In genomic region chr2:225889452-225889851, GRCh38 we compare ENCODE assay signal across 8 cellular contexts.
DNase-seq lines count a peak whose midpoint lies in the region; ATAC-seq and TF ChIP-seq lines count a peak whose summit lies in the region.

No MANE protein-coding gene starts in this region.

- no peak overlapping the region for H3K4me3 ChIP-seq in AG04450 (ENCODE audit: low read depth, low read length)
- no peak overlapping the region for H3K4me3 ChIP-seq in breast epithelium
- H3K4me3 ChIP-seq in liver (ENCODE audit: low read depth in 1 of 3, low read length in 3 of 3): no peak overlapping the region

- CTCF ChIA-PET in AG04450 (lab: Charles Lee): interaction anchor here (0.6 to 2.0 kb wide), 53 partner anchors 9 to 1096 kb away, joined by 3 to 21 read pairs (median 4); no protein-coding TSS in a partner anchor

- H3K27me3 ChIP-seq in AG04450 (ENCODE audit: control insufficient read depth, insufficient read depth, low read length) (no peaks in the 10 kb centered on the region), breast epithelium (no peaks in the 10 kb centered on the region), liver (ENCODE audit: control insufficient read depth in 4 of 4, insufficient read depth in 4 of 4, low read length in 3 of 4) (no peaks in the 10 kb centered on the region)

- peak; percentile 85 for TF ChIP-seq CTCF in AG04450 (IDR thresholded peaks at IDR 0.05; ENCODE audit: low read depth, low read length)
- TF ChIP-seq CTCF in GM13976 (IDR thresholded peaks at IDR 0.05; ENCODE audit: borderline replicate concordance, control extremely low read depth, extremely low read depth, insufficient read depth, missing control alignments): peak; percentile 36
- TF ChIP-seq CTCF in breast epithelium (IDR thresholded peaks at IDR 0.05): peak; percentile 81 to 92 (median 85)
- TF ChIP-seq CTCF in liver (IDR thresholded peaks at IDR 0.05; ENCODE audit: low read depth, low read length, missing input control): peak; percentile 86

- POLR2A ChIA-PET in AG04450 (lab: Yijun Ruan, JAX): interaction anchor here (0.7 kb wide), 1 partner anchor 154 kb away, joined by 3 read pairs; no protein-coding TSS in a partner anchor

- 0% methylated on average over 1 of the region's 1 CpG for WGBS in liver

- intact Hi-C loops in breast epithelium (cut with DNase I; ENCODE audit: low total_unique reads): no loop called here

- DNase-seq in AG04450 (ENCODE audit: low read depth, low spot score): peak; percentile 74
- DNase-seq in GM13976 (ENCODE audit: low spot score): peak; percentile 16
- DNase-seq in NCI-H446 (lab: John Stamatoyannopoulos, UW): peak; percentile 33 to 76
- no peak for DNase-seq in breast epithelium (ENCODE audit: low spot score in 2 of 2)
- DNase-seq in NCI-H128 (lab: John Stamatoyannopoulos, UW; ENCODE audit: unreplicated experiment): no peak
- no peak for DNase-seq in activated CD4-positive, CD25-positive, alpha-beta regulatory T cell (lab: John Stamatoyannopoulos, UW)

- no peaks in the 10 kb centered on the region for H3K4me1 ChIP-seq in breast epithelium
- H3K4me1 ChIP-seq in liver (ENCODE audit: control insufficient read depth in 4 of 4, insufficient read depth in 4 of 4, low read length in 3 of 4): peaks cover 0 to 5% (median 2%) of the 10 kb centered on the region in 4 donors

- ATAC-seq in HG02885 (IDR thresholded peaks at IDR 0.05; ENCODE audit: poor library complexity, unreplicated experiment): peak; percentile 89

- H3K9me3 ChIP-seq in AG04450 (ENCODE audit: control insufficient read depth, insufficient read depth, low read length) (no peaks in the 10 kb centered on the region), breast epithelium (no peaks in the 10 kb centered on the region), liver (ENCODE audit: control insufficient read depth in 4 of 4, low read length in 3 of 4) (no peaks in the 10 kb centered on the region)

- H3K36me3 ChIP-seq in breast epithelium (no peaks in the 10 kb centered on the region), liver (ENCODE audit: control insufficient read depth in 4 of 4, insufficient read depth in 3 of 4, low read depth in 1 of 4, low read length in 3 of 4) (no peaks in the 10 kb centered on the region)

- H3K9ac ChIP-seq in liver (ENCODE audit: low read depth in 1 of 2, low read length in 2 of 2): no peak overlapping the region

- H3K27ac ChIP-seq in AG04450 (ENCODE audit: low read depth, low read length): no peak overlapping the region
- no peak overlapping the region for H3K27ac ChIP-seq in breast epithelium
- no peak overlapping the region for H3K27ac ChIP-seq in liver (ENCODE audit: low read depth in 1 of 2, low read length in 2 of 2)

- in situ Hi-C loops in GM13976 (cut with MboI; ENCODE audit: low sequenced_read_pairs, unreplicated experiment): loop anchor here (10.0 to 25.0 kb wide), 2 partner anchors 915 to 1223 kb away; no protein-coding TSS in a partner anchor

- TF ChIP-seq RAD21 in liver (IDR thresholded peaks at IDR 0.05): peak; percentile 93 to 96

- TF ChIP-seq POLR2A in breast epithelium (IDR thresholded peaks at IDR 0.05): no peak

TF ChIP-seq in liver, 16 proteins besides CTCF, POLR2A, EP300 and RAD21:
- TF ChIP-seq ATF3 (IDR thresholded peaks at IDR 0.05) (peak; percentile 77), SP1 (IDR thresholded peaks at IDR 0.05) (no peak), HNF4A (conservative IDR thresholded peaks at IDR 0.05) (peak in 1 of 2 donors; percentile 23), YY1 (IDR thresholded peaks at IDR 0.05) (no peak), HNF4G (IDR thresholded peaks at IDR 0.05) (no peak)

Comparison
In these comparisons a context has a peak if more than half of its experiments do, and no peak if none do; other contexts are left out.
1. DNase-seq: peak in AG04450 (single experiment), GM13976 (single experiment) and NCI-H446 (2 of 2); none in breast epithelium (0 of 2), NCI-H128 (single experiment) and activated CD4-positive, CD25-positive, alpha-beta regulatory T cell (0 of 4).
2. CTCF ChIP-seq: peak in every context shown above with its lines; median percentile 86 in liver; 85 in AG04450; 85 in breast epithelium; 36 in GM13976.